8 cellular contexts compared by ENCODE assay signal in genomic region chr5:100840364-100840763, GRCh38.
DNase-seq lines count a peak whose midpoint lies in the region; ATAC-seq, FAIRE-seq and TF ChIP-seq lines count a peak whose summit lies in the region.

No MANE protein-coding gene starts in this region.

- no peak for FAIRE-seq in small intestine (lab: Jason Lieb, UNC)

- H3K9ac ChIP-seq in HUES6 (ENCODE audit: low read length), result no peak overlapping the region

- H3K36me3 Mint-ChIP-seq in stimulated activated naive CD8-positive, alpha-beta T cell treated with anti-CD3 and anti-CD28 coated beads, Interleukin-15, Interleukin-2, amounts not matched to agents 100 ng/mL and 50 ng/mL, for 24 hours (ENCODE audit: low read depth), result peaks cover 61% of the 10 kb centered on the region

- H3K9me3 ChIP-seq in HUES6 (ENCODE audit: control insufficient read depth, insufficient read depth, low read depth, low read length), result no peaks in the 10 kb centered on the region
- H3K9me3 ChIP-seq in HAP-1, result no peaks in the 10 kb centered on the region
- no peaks in the 10 kb centered on the region for H3K9me3 ChIP-seq in suprapubic skin
- no peaks in the 10 kb centered on the region for H3K9me3 ChIP-seq in small intestine (ENCODE audit: control insufficient read depth, low read depth)

- no peak for TF ChIP-seq EP300 in suprapubic skin (IDR thresholded peaks at IDR 0.05)

- TF ChIP-seq POLR2A in suprapubic skin (IDR thresholded peaks at IDR 0.05), result no peak

- in situ Hi-C loops in HAP-1 (cut with MboI; ENCODE audit: low sequenced_read_pairs), result no loop called here

- H3K36me3 ChIP-seq in HUES6 (ENCODE audit: control insufficient read depth, insufficient read depth, low read length), result no peaks in the 10 kb centered on the region
- no peaks in the 10 kb centered on the region for H3K36me3 ChIP-seq in HAP-1 (replicated peaks)
- H3K36me3 ChIP-seq in suprapubic skin, result no peaks in the 10 kb centered on the region
- no peaks in the 10 kb centered on the region for H3K36me3 ChIP-seq in small intestine (ENCODE audit: control insufficient read depth in 2 of 2, insufficient read depth in 2 of 2, low read length in 2 of 2)

- H3K4me3 Mint-ChIP-seq in stimulated activated naive CD8-positive, alpha-beta T cell treated with anti-CD3 and anti-CD28 coated beads, Interleukin-15, Interleukin-2, amounts not matched to agents 100 ng/mL and 50 ng/mL, for 24 hours, result peak overlapping the region; percentile 75

- peak; percentile 65 for DNase-seq in GM12864 (ENCODE audit: low read depth)
- peak; percentile 55 for DNase-seq in amniotic epithelial cell (ENCODE audit: low read depth)
- no peak for DNase-seq in HAP-1 (ENCODE audit: low spot score in 2 of 2)
- no peak for DNase-seq in suprapubic skin (ENCODE audit: low spot score in 2 of 2)
- DNase-seq in small intestine, result no peak

- H3K4me3 ChIP-seq in GM12864 (ENCODE audit: low read depth, low read length) (no peak overlapping the region), HUES6 (ENCODE audit: low read depth, low read length) (no peak overlapping the region), HAP-1 (no peak overlapping the region), suprapubic skin (no peak overlapping the region), small intestine (ENCODE audit: low read depth in 1 of 2, low read length in 2 of 2) (no peak overlapping the region)

- TF ChIP-seq CTCF in GM12864 (IDR thresholded peaks at IDR 0.05; ENCODE audit: low read depth, low read length, missing control alignments) (peak; percentile 11), suprapubic skin (IDR thresholded peaks at IDR 0.05) (no peak)

- 52% methylated on average over 2 of the region's 2 CpGs for WGBS in suprapubic skin
- WGBS in small intestine, 3 donors, result 43 to 76% (median 74%) methylated on average over 2 of the region's 2 CpGs

- peaks cover 18% of the 10 kb centered on the region for H3K4me1 ChIP-seq in HUES6 (ENCODE audit: control insufficient read depth, insufficient read depth, low read length)
- no peaks in the 10 kb centered on the region for H3K4me1 ChIP-seq in HAP-1
- H3K4me1 ChIP-seq in suprapubic skin, result peaks cover 4% of the 10 kb centered on the region
- no peaks in the 10 kb centered on the region for H3K4me1 ChIP-seq in small intestine (ENCODE audit: control insufficient read depth in 2 of 2, insufficient read depth in 1 of 2, low read depth in 1 of 2, low read length in 1 of 2)

- no peaks in the 10 kb centered on the region for H3K27me3 ChIP-seq in HUES6 (ENCODE audit: control insufficient read depth, insufficient read depth, low read length)
- no peaks in the 10 kb centered on the region; the same call in 1 of the 2 replicates for H3K27me3 ChIP-seq in HAP-1 (ENCODE audit: low read depth)
- H3K27me3 ChIP-seq in suprapubic skin, result no peaks in the 10 kb centered on the region
- no peaks in the 10 kb centered on the region for H3K27me3 ChIP-seq in small intestine (ENCODE audit: control insufficient read depth in 2 of 2, insufficient read depth in 2 of 2, low read length in 2 of 2)

- peak; percentile 77 for ATAC-seq in GM21526 (IDR thresholded peaks at IDR 0.05; ENCODE audit: low FRiP score, unreplicated experiment)

- peak overlapping the region; percentile 98 for H3K27ac Mint-ChIP-seq in stimulated activated naive CD8-positive, alpha-beta T cell treated with anti-CD3 and anti-CD28 coated beads, Interleukin-15, Interleukin-2, amounts not matched to agents 100 ng/mL and 50 ng/mL, for 24 hours

- H3K9me3 Mint-ChIP-seq in stimulated activated naive CD8-positive, alpha-beta T cell treated with anti-CD3 and anti-CD28 coated beads, Interleukin-15, Interleukin-2, amounts not matched to agents 100 ng/mL and 50 ng/mL, for 24 hours, result peaks cover 4% of the 10 kb centered on the region

- H3K27me3 Mint-ChIP-seq in stimulated activated naive CD8-positive, alpha-beta T cell treated with anti-CD3 and anti-CD28 coated beads, Interleukin-15, Interleukin-2, amounts not matched to agents 100 ng/mL and 50 ng/mL, for 24 hours, result no peaks in the 10 kb centered on the region

- H3K4me1 Mint-ChIP-seq in stimulated activated naive CD8-positive, alpha-beta T cell treated with anti-CD3 and anti-CD28 coated beads, Interleukin-15, Interleukin-2, amounts not matched to agents 100 ng/mL and 50 ng/mL, for 24 hours (ENCODE audit: low read depth), result peaks cover 79% of the 10 kb centered on the region

- H3K27ac ChIP-seq in HUES6 (ENCODE audit: low read depth, low read length) (peak overlapping the region; percentile 26; the same call in 1 of the 2 replicates), suprapubic skin (no peak overlapping the region), small intestine (ENCODE audit: low read depth in 1 of 2, low read length in 1 of 2) (no peak overlapping the region)

Comparison
In these comparisons a context has a peak if more than half of its experiments do, and no peak if none do; other contexts are left out.
1. DNase-seq: peak in GM12864 (single experiment) and amniotic epithelial cell (single experiment); none in HAP-1 (0 of 2), suprapubic skin (0 of 2) and small intestine (single experiment).